9 cellular contexts compared by ENCODE assay signal in the genomic region with DNA sequence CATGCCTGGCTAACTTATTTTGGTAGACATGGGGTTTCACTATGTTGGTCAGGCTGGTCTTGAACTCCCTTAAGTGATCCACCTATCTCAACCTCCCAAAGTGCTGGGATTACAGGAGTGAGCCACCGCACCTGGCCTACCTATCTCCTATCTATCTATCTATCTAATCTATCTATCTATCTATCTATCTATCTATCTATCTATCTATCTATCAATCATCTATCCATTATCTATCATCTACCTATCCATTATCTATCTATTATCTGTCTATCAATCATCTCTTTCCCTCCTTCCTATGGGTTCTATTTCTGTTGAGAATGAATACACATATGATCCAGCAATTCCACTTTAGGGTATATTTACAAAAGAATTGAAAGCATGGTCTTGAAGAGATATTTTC.
"Had no signal": no experiment of that assay in that cellular context is flagged by ENCODE, and none has a peak within 500 bp of the region (broad histone marks: within the 10 kb centered on the region; RNA-seq: fewer than 3 reads in every experiment).

No MANE protein-coding gene starts in this region.

- H3K9me3 ChIP-seq: HAP-1 had no signal

- H3K36me3 ChIP-seq: HAP-1 had no signal

- FAIRE-seq: HTR-8/SVneo had no signal

- DNase-seq: H7, HFFc6, IMR-90, KBM-7 had no signal

- H3K4me3 Mint-ChIP-seq: GM23338, HFFc6 had no signal

- H3K27ac Mint-ChIP-seq: GM23338, HFFc6 had no signal

- H3K4me3 ChIP-seq: GM23338, HAP-1 had no signal

- H3K9ac ChIP-seq: KMS-11 had no signal

- H3K9me3 Mint-ChIP-seq: HFFc6 had no signal

- ATAC-seq: GM23338, HCT116 had no signal

- H3K27ac ChIP-seq: KMS-11 had no signal

- H3K4me2 ChIP-seq: GM23338, KMS-11 had no signal
